ENCODE assay signal across 8 cellular contexts in the genomic region with DNA sequence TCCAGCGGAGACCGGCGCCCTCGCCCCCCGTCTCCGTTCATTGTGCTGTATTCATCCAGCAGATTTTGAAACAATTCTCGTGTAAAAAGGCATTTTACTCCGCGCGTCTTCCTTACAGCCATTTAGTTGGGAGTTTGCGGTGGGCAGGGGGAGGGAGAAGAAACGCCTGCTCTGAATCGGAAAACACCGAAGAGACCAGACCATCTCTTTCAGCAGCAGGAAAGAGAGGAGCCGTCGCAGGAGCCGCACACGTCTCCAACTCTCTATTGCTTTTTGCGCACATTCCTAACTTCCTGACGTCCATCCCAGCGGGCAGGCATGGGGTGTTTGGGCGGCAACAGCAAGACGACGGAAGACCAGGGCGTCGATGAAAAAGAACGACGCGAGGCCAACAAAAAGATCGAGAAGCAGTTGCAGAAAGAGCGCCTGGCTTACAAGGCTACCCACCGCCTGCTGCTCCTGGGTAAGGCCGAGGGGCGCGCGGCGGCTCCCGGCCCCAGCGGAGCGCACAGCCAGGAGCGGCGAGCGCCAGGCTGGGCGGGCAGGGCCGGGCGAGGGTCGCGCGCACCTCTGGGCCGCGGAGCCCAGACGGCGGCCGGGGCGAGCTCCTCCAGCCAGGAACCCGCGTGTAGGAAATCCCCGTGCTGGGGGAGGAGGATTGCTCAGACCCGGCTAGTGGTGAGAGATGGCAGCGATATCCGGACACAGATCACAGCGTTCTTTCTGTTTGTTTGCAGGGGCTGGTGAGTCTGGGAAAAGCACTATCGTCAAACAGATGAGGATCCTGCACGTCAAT.
DNase-seq lines count a peak whose midpoint lies in the region; ATAC-seq and TF ChIP-seq lines count a peak whose summit lies in the region.

No MANE protein-coding gene starts in this region.

- H3K9me2 ChIP-seq in neural cell (ENCODE audit: insufficient read depth, low read length) = no peaks in the 10 kb centered on the region

- no peaks in the 10 kb centered on the region for H3K79me2 ChIP-seq in neural cell (replicated peaks; ENCODE audit: insufficient read depth, low read length)

- H3K27me3 Mint-ChIP-seq in endothelial cell (ENCODE audit: unreplicated experiment) = peaks cover 10% of the 10 kb centered on the region

- no peak for TF ChIP-seq EP300 in neural cell (conservative IDR thresholded peaks at IDR 0.05; ENCODE audit: poor library complexity, severe bottlenecking)

- H3K9me3 ChIP-seq in neural cell (ENCODE audit: low read length) = no peaks in the 10 kb centered on the region

- no peak overlapping the region for H3K27ac ChIP-seq in neural cell (ENCODE audit: low read length)

- H3K4me3 Mint-ChIP-seq in endothelial cell (ENCODE audit: unreplicated experiment) = peak overlapping the region; percentile 92

- peaks cover 6% of the 10 kb centered on the region for H3K4me1 Mint-ChIP-seq in endothelial cell (ENCODE audit: unreplicated experiment)

- ATAC-seq in HG02870 (IDR thresholded peaks at IDR 0.05; ENCODE audit: unreplicated experiment) = no peak
- no peak for ATAC-seq in GM21447 (IDR thresholded peaks at IDR 0.05; ENCODE audit: unreplicated experiment)
- no peak for ATAC-seq in HG02588 (IDR thresholded peaks at IDR 0.05; ENCODE audit: unreplicated experiment)

- peaks cover 46% of the 10 kb centered on the region for H3K27me3 ChIP-seq in neural cell (ENCODE audit: insufficient read depth, low read depth, low read length)

- peak overlapping the region; percentile 48 for H3K27ac Mint-ChIP-seq in endothelial cell (ENCODE audit: unreplicated experiment)

- no peaks in the 10 kb centered on the region for H3K36me3 Mint-ChIP-seq in endothelial cell (ENCODE audit: low read depth, unreplicated experiment)

- no peaks in the 10 kb centered on the region for H3K9me3 Mint-ChIP-seq in endothelial cell (ENCODE audit: unreplicated experiment)

- no peaks in the 10 kb centered on the region for H3F3A ChIP-seq in neural cell (ENCODE audit: insufficient read depth, low read length, poor library complexity, severe bottlenecking)

- TF ChIP-seq RAD21 in neural cell (conservative IDR thresholded peaks at IDR 0.05) = no peak

- peak overlapping the region; percentile 60 for H3K4me3 ChIP-seq in neural cell (ENCODE audit: low read length)

- TF ChIP-seq POLR2A in erythroblast (IDR thresholded peaks at IDR 0.05; ENCODE audit: low read length) = no peak

- TF ChIP-seq CTCF in endothelial cell (IDR thresholded peaks at IDR 0.05; ENCODE audit: unreplicated experiment) (no peak), neural cell (IDR thresholded peaks at IDR 0.05; ENCODE audit: poor library complexity, severe bottlenecking) (no peak)

- peak overlapping the region; percentile 13 for H3K9ac ChIP-seq in neural cell (ENCODE audit: low read length)

- peak overlapping the region; percentile 7 for H3K4me2 ChIP-seq in neural cell (ENCODE audit: low read length)

- H3K36me3 ChIP-seq in neural cell (ENCODE audit: insufficient read depth, low read length) = no peaks in the 10 kb centered on the region

- H4K20me1 ChIP-seq in neural cell (ENCODE audit: insufficient read depth) = no peaks in the 10 kb centered on the region

- H2AFZ ChIP-seq in neural cell (ENCODE audit: low read depth, low read length) = no peak overlapping the region

- peak; percentile 77 for DNase-seq in ELF-1 (ENCODE audit: low read depth, low spot score)
- peak; percentile 25 for DNase-seq in NCI-H510A treated with DMSO at 0.1 percent for 48 hours (lab: John Stamatoyannopoulos, UW)
- peak; percentile 63 for DNase-seq in endothelial cell (ENCODE audit: low spot score)
- no peak for DNase-seq in erythroblast (lab: John Stamatoyannopoulos, UW)

TF ChIP-seq in neural cell, 6 proteins besides CTCF, POLR2A, EP300 and RAD21:
- TF ChIP-seq TAF1 (IDR thresholded peaks at IDR 0.05; ENCODE audit: low read depth) (no peak), SMC3 (conservative IDR thresholded peaks at IDR 0.05; ENCODE audit: poor library complexity) (peak; percentile 25), POLR2AphosphoS5 (IDR thresholded peaks at IDR 0.05) (no peak), MXI1 (conservative IDR thresholded peaks at IDR 0.05; ENCODE audit: poor library complexity, severe bottlenecking) (peak; percentile 31), EZH2 (IDR thresholded peaks at IDR 0.05; ENCODE audit: borderline replicate concordance, insufficient read depth, low read length, poor library complexity, severe bottlenecking) (no peak)
- TF ChIP-seq, protein P1, sequence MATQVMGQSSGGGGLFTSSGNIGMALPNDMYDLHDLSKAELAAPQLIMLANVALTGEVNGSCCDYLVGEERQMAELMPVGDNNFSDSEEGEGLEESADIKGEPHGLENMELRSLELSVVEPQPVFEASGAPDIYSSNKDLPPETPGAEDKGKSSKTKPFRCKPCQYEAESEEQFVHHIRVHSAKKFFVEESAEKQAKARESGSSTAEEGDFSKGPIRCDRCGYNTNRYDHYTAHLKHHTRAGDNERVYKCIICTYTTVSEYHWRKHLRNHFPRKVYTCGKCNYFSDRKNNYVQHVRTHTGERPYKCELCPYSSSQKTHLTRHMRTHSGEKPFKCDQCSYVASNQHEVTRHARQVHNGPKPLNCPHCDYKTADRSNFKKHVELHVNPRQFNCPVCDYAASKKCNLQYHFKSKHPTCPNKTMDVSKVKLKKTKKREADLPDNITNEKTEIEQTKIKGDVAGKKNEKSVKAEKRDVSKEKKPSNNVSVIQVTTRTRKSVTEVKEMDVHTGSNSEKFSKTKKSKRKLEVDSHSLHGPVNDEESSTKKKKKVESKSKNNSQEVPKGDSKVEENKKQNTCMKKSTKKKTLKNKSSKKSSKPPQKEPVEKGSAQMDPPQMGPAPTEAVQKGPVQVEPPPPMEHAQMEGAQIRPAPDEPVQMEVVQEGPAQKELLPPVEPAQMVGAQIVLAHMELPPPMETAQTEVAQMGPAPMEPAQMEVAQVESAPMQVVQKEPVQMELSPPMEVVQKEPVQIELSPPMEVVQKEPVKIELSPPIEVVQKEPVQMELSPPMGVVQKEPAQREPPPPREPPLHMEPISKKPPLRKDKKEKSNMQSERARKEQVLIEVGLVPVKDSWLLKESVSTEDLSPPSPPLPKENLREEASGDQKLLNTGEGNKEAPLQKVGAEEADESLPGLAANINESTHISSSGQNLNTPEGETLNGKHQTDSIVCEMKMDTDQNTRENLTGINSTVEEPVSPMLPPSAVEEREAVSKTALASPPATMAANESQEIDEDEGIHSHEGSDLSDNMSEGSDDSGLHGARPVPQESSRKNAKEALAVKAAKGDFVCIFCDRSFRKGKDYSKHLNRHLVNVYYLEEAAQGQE (IDR thresholded peaks at IDR 0.05; ENCODE audit: borderline replicate concordance) = no peak

Comparison
In these comparisons a context has a peak if more than half of its experiments do, and no peak if none do; other contexts are left out.
1. DNase-seq: peak in ELF-1 (single experiment), NCI-H510A treated with DMSO at 0.1 percent for 48 hours (single experiment) and endothelial cell (single experiment); none in erythroblast (0 of 2).